In the genomic region with DNA sequence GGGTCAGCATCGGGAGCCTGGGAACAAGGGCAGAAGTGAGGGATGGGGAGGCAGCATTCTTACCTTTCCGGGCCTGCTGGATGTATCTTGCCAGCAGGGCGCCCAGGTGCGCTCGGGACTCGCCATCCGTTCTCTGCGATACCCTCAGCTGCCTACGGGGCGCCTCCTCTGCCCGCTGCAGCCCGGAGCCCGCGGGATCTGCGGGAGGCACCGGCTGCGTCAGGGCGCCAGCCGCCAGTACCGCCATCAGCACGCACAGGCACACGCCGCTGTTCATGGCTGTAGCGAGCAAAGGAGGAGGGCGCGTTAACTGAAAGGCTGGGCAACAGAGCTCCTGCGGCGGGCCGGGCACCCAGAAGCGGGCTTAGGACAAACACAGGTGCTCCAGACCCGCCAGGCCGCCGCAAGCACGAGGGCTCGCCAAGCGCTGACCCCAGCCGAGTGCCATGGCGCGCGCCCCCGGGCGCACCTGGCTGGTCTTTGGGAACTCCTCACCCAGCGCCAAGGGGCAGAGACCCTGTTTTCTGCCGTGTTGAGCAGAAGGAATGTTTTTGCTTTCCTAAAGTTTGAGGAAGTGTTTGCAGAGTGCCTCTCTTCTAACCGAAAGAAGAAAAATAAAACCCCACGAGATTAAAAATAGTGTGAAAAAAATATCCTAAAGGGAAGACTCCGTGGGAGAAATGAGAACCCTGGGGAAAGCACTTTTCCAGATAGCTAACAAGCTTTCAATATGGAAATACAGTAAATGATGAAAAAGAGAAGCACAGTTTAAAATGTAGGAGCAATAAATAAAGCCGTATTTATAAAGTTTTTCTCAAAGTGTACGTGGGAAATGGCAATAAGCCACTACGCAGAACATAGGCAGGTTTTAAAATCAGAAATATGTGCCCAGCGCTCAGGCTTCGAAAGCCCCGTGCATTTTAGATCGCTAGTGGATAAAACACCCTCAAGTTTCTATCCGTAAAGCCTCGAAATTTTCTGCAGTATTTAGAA, we compare ENCODE assay signal across 8 cellular contexts. TPM values are rescaled to one million over a fixed set of nuclear protein-coding genes. Genes with fewer than 3 reads are reported as not detected.
DNase-seq lines count a peak whose midpoint lies in the region; ATAC-seq and TF ChIP-seq lines count a peak whose summit lies in the region.

No MANE protein-coding gene starts in this region.

- no peaks in the 10 kb centered on the region for H3K9me3 Mint-ChIP-seq in activated B cell treated with CpG ODN at 0.5 μM for 24 hours
- no peaks in the 10 kb centered on the region for H3K9me3 Mint-ChIP-seq in CD4-positive, alpha-beta memory T cell

- H3K27me3 Mint-ChIP-seq in activated B cell treated with CpG ODN at 0.5 μM for 24 hours = peaks cover 62% of the 10 kb centered on the region
- H3K27me3 Mint-ChIP-seq in CD4-positive, alpha-beta memory T cell = peaks cover 40 to 51% of the 10 kb centered on the region in 2 donors

- H3K4me3 ChIP-seq in iPS-18a (ENCODE audit: low read length) = peak overlapping the region; percentile 50
- no peak overlapping the region for H3K4me3 ChIP-seq in CD4-positive, alpha-beta memory T cell (ENCODE audit: low read length in 2 of 2)

- peaks cover 42% of the 10 kb centered on the region for H3K27me3 ChIP-seq in iPS-18a (ENCODE audit: control insufficient read depth, insufficient read depth, low read length)
- peaks cover 17% of the 10 kb centered on the region for H3K27me3 ChIP-seq in CD4-positive, alpha-beta memory T cell (ENCODE audit: insufficient read depth, low read length)

- H3K27ac ChIP-seq in iPS-18a (ENCODE audit: low read length) = no peak overlapping the region
- H3K27ac ChIP-seq in CD4-positive, alpha-beta memory T cell (ENCODE audit: low read depth, low read length) = no peak overlapping the region

- intact Hi-C loops in activated B cell treated with CpG ODN at 0.5 μM for 24 hours (cut with micrococcal nuclease) = no loop called here
- intact Hi-C loops in CD4-positive, alpha-beta memory T cell (cut with micrococcal nuclease) = no loop called here

- H3K4me1 ChIP-seq in iPS-18a (ENCODE audit: control insufficient read depth, low read depth, low read length) = peaks cover 5% of the 10 kb centered on the region
- peaks cover 9% of the 10 kb centered on the region for H3K4me1 ChIP-seq in CD4-positive, alpha-beta memory T cell (ENCODE audit: insufficient read depth, low read length)

- H3K4me3 Mint-ChIP-seq in activated B cell treated with CpG ODN at 0.5 μM for 24 hours = peak overlapping the region; percentile 3
- peak overlapping the region in 4 of 8 donors; percentile 22 to 48 (median 28) for H3K4me3 Mint-ChIP-seq in CD4-positive, alpha-beta memory T cell

- POLR2A ChIA-PET in activated B cell treated with CpG ODN at 0.5 μM for 24 hours (lab: Charles Lee) = no interaction called here
- POLR2A ChIA-PET in CD4-positive, alpha-beta memory T cell (lab: Charles Lee; ENCODE audit: partially characterized antibody) = no interaction called here

- CTCF ChIA-PET in activated B cell treated with CpG ODN at 0.5 μM for 24 hours (lab: Charles Lee) = interaction anchor here (1.0 kb wide), 1 partner anchor 17 kb away, joined by 4 read pairs; no protein-coding TSS in a partner anchor
- CTCF ChIA-PET in CD4-positive, alpha-beta memory T cell (lab: Charles Lee; ENCODE audit: partially characterized antibody) = interaction anchor here (1.1 kb wide), 1 partner anchor 15 kb away, joined by 3 read pairs; no protein-coding TSS in a partner anchor

- DNase-seq in activated T-cell treated with anti-CD3 and anti-CD28 coated beads for 48 hours (ENCODE audit: low read depth) (peak; percentile 12), activated T-cell treated with anti-CD3 and anti-CD28 coated beads for 4 hours (no peak), activated B cell treated with CpG ODN at 0.5 μM for 24 hours (no peak), NCI-H226 (no peak)
- DNase-seq in stimulated activated naive CD8-positive, alpha-beta T cell treated with anti-CD3 and anti-CD28 coated beads, Interleukin-15, Interleukin-2, amounts not matched to agents 100 U/mL and 50 U/mL, for 24 hours = no peak
- no peak for DNase-seq in CD4-positive, alpha-beta memory T cell
- no peak for DNase-seq in central memory CD4-positive, alpha-beta T cell

- no peaks in the 10 kb centered on the region for H3K9me3 ChIP-seq in iPS-18a (ENCODE audit: control insufficient read depth, low read depth, low read length)
- no peaks in the 10 kb centered on the region for H3K9me3 ChIP-seq in CD4-positive, alpha-beta memory T cell (ENCODE audit: control insufficient read depth in 1 of 2, low read length in 2 of 2)

- no peak overlapping the region for H3K27ac Mint-ChIP-seq in activated B cell treated with CpG ODN at 0.5 μM for 24 hours
- no peak overlapping the region for H3K27ac Mint-ChIP-seq in CD4-positive, alpha-beta memory T cell

- H3K36me3 Mint-ChIP-seq in activated B cell treated with CpG ODN at 0.5 μM for 24 hours (ENCODE audit: low read depth) = no peaks in the 10 kb centered on the region
- peaks cover 0 to 4% of the 10 kb centered on the region in 2 donors for H3K36me3 Mint-ChIP-seq in CD4-positive, alpha-beta memory T cell

- H3K36me3 ChIP-seq in iPS-18a (ENCODE audit: control insufficient read depth, low read depth, low read length) = no peaks in the 10 kb centered on the region
- H3K36me3 ChIP-seq in CD4-positive, alpha-beta memory T cell (ENCODE audit: insufficient read depth, low read length) = no peaks in the 10 kb centered on the region

- H3K4me1 Mint-ChIP-seq in activated B cell treated with CpG ODN at 0.5 μM for 24 hours = peaks cover 10% of the 10 kb centered on the region
- peaks cover 2 to 7% (median 6%) of the 10 kb centered on the region in 4 donors for H3K4me1 Mint-ChIP-seq in CD4-positive, alpha-beta memory T cell

- H3K9ac ChIP-seq in iPS-18a (ENCODE audit: low read length) = no peak overlapping the region

- TF ChIP-seq CTCF in activated B cell treated with CpG ODN at 0.5 μM for 24 hours (IDR thresholded peaks at IDR 0.05) = no peak

- ATAC-seq in activated B cell treated with CpG ODN at 0.5 μM for 24 hours (ENCODE audit: low read depth) = no peak
- ATAC-seq in stimulated activated naive CD8-positive, alpha-beta T cell treated with anti-CD3 and anti-CD28 coated beads, Interleukin-15, Interleukin-2, amounts not matched to agents 100 U/mL and 50 U/mL, for 24 hours = peak; percentile 75

RNA-seq across cellular contexts. Expression of gene CCK, which starts 2.3 kb away (rescaled TPM):
- total RNA-seq in activated B cell treated with CpG ODN at 0.5 μM for 24 hours = not detected in 2 replicates
- total RNA-seq in CD4-positive, alpha-beta memory T cell = not detected
- polyA plus RNA-seq in CD4-positive, alpha-beta memory T cell = not detected
